ENCODE assay signal across 13 cellular contexts in genomic region chr11:44674809-44675208, GRCh38. TPM values are rescaled to one million over a fixed set of nuclear protein-coding genes. Genes with fewer than 3 reads are reported as not detected.
DNase-seq lines count a peak whose midpoint lies in the region; ATAC-seq and TF ChIP-seq lines count a peak whose summit lies in the region.
"Had no signal": no experiment of that assay in that cellular context is flagged by ENCODE, and none has a peak within 500 bp of the region (broad histone marks: within the 10 kb centered on the region; RNA-seq: fewer than 3 reads in every experiment).

No MANE protein-coding gene starts in this region.

- H3K9ac ChIP-seq in Loucy (ENCODE audit: low read depth, low read length, poor library complexity, severe bottlenecking): peak overlapping the region; percentile 41

- intact Hi-C loops in left colon (cut with DNase I, micrococcal nuclease): no loop called here

- no peaks in the 10 kb centered on the region for H3K9me2 ChIP-seq in Loucy (replicated peaks; ENCODE audit: low read depth, low read length)

- H3K4me1 Mint-ChIP-seq in activated naive CD4-positive, alpha-beta T cell treated with anti-CD3 and anti-CD28 coated beads, Interleukin-2, amount 10 ng/mL, durations not matched to agents 7 days and 5 days: peaks cover 43% of the 10 kb centered on the region
- H3K4me1 Mint-ChIP-seq in activated T-helper 17 cell treated with anti-CD3 and anti-CD28 coated beads, Interleukin-2, amount 50 U/mL, for 72 hours: peaks cover 16% of the 10 kb centered on the region

- no peaks in the 10 kb centered on the region for H3K9me3 ChIP-seq in Loucy (ENCODE audit: insufficient read depth, low read depth, low read length)
- H3K9me3 ChIP-seq: A549, BE2C had no signal

- H2AFZ ChIP-seq in Loucy (ENCODE audit: low read length): no peak overlapping the region

- no peaks in the 10 kb centered on the region for H4K20me1 ChIP-seq in Loucy (ENCODE audit: insufficient read depth, low read length, poor library complexity, severe bottlenecking)

- no peaks in the 10 kb centered on the region; the same call in 1 of the 2 replicates for H3F3A ChIP-seq in Loucy (ENCODE audit: low read depth)

- peaks cover 14% of the 10 kb centered on the region for H3K4me1 ChIP-seq in Loucy (ENCODE audit: insufficient read depth, low read length, poor library complexity, severe bottlenecking)
- H3K4me1 ChIP-seq: A549, BE2C had no signal

- TF ChIP-seq CTCF in Loucy (conservative IDR thresholded peaks at IDR 0.05; ENCODE audit: low read length): no peak
- no peak for TF ChIP-seq CTCF in epithelial cell of esophagus (IDR thresholded peaks at IDR 0.05; ENCODE audit: insufficient read depth, low read depth, low read length, missing control alignments)

- no peak overlapping the region for H3K4me3 Mint-ChIP-seq in activated naive CD4-positive, alpha-beta T cell treated with anti-CD3 and anti-CD28 coated beads, Interleukin-2, amount 10 ng/mL, durations not matched to agents 7 days and 5 days
- no peak overlapping the region for H3K4me3 Mint-ChIP-seq in activated T-helper 17 cell treated with anti-CD3 and anti-CD28 coated beads, Interleukin-2, amount 50 U/mL, for 72 hours

- ATAC-seq in activated T-helper 17 cell treated with anti-CD3 and anti-CD28 coated beads, Interleukin-2, amount 50 U/mL, for 72 hours (replicated peaks): peak; percentile 86
- no peak for ATAC-seq in left colon
- ATAC-seq: A549, GM12878 had no signal

- no peaks in the 10 kb centered on the region for H3K36me3 ChIP-seq in Loucy (ENCODE audit: insufficient read depth, low read length)
- H3K36me3 ChIP-seq: BE2C had no signal

- no peaks in the 10 kb centered on the region for H3K27me3 ChIP-seq in Loucy (ENCODE audit: insufficient read depth, low read length, poor library complexity, severe bottlenecking)
- H3K27me3 ChIP-seq: BE2C had no signal

- peak overlapping the region; percentile 58 for H3K4me3 ChIP-seq in Loucy (ENCODE audit: low read length, poor library complexity, severe bottlenecking)
- no peak overlapping the region for H3K4me3 ChIP-seq in epithelial cell of esophagus (ENCODE audit: low read length)
- H3K4me3 ChIP-seq: A549, GM12878 had no signal

- CTCF ChIA-PET in activated naive CD4-positive, alpha-beta T cell treated with anti-CD3 and anti-CD28 coated beads, Interleukin-2, amount 10 ng/mL, durations not matched to agents 7 days and 5 days (lab: Charles Lee): no interaction called here

- peaks cover 6% of the 10 kb centered on the region for H3K27me3 Mint-ChIP-seq in activated naive CD4-positive, alpha-beta T cell treated with anti-CD3 and anti-CD28 coated beads, Interleukin-2, amount 10 ng/mL, durations not matched to agents 7 days and 5 days
- H3K27me3 Mint-ChIP-seq in activated T-helper 17 cell treated with anti-CD3 and anti-CD28 coated beads, Interleukin-2, amount 50 U/mL, for 72 hours: no peaks in the 10 kb centered on the region
- H3K27me3 Mint-ChIP-seq: CD4-positive, alpha-beta memory T cell had no signal

- H3K4me2 ChIP-seq in Loucy (ENCODE audit: low read depth, low read length, poor library complexity, severe bottlenecking): peak overlapping the region; percentile 61
- H3K4me2 ChIP-seq: A549 had no signal

- DNase-seq in activated naive CD4-positive, alpha-beta T cell treated with anti-CD3 and anti-CD28 coated beads, Interleukin-2, amount 10 ng/mL, durations not matched to agents 7 days and 5 days: no peak
- DNase-seq in activated naive CD4-positive, alpha-beta T cell treated with Interleukin-2 at 50 U/mL for 16 hours: no peak
- DNase-seq in epithelial cell of esophagus (ENCODE audit: low read depth) (peak; percentile 10), left colon (no peak), cerebellar nuclear complex (lab: John Stamatoyannopoulos, UW) (no peak)
- DNase-seq: BE2C; CD4-positive, alpha-beta memory T cell; DMS79; H7 had no signal

- H3K36me3 Mint-ChIP-seq in activated naive CD4-positive, alpha-beta T cell treated with anti-CD3 and anti-CD28 coated beads, Interleukin-2, amount 10 ng/mL, durations not matched to agents 7 days and 5 days: peaks cover 26% of the 10 kb centered on the region
- no peaks in the 10 kb centered on the region for H3K36me3 Mint-ChIP-seq in activated T-helper 17 cell treated with anti-CD3 and anti-CD28 coated beads, Interleukin-2, amount 50 U/mL, for 72 hours (ENCODE audit: low read depth)

- no peaks in the 10 kb centered on the region for H3K79me2 ChIP-seq in Loucy (ENCODE audit: insufficient read depth, low read length)

- H3K9me3 Mint-ChIP-seq in activated naive CD4-positive, alpha-beta T cell treated with anti-CD3 and anti-CD28 coated beads, Interleukin-2, amount 10 ng/mL, durations not matched to agents 7 days and 5 days: peaks cover 22% of the 10 kb centered on the region
- no peaks in the 10 kb centered on the region for H3K9me3 Mint-ChIP-seq in activated T-helper 17 cell treated with anti-CD3 and anti-CD28 coated beads, Interleukin-2, amount 50 U/mL, for 72 hours

- H3K27ac Mint-ChIP-seq in activated naive CD4-positive, alpha-beta T cell treated with anti-CD3 and anti-CD28 coated beads, Interleukin-2, amount 10 ng/mL, durations not matched to agents 7 days and 5 days: peak overlapping the region; percentile 0
- H3K27ac Mint-ChIP-seq in activated T-helper 17 cell treated with anti-CD3 and anti-CD28 coated beads, Interleukin-2, amount 50 U/mL, for 72 hours: no peak overlapping the region

RNA-seq across cellular contexts. Expression of gene TSPAN18, which starts 52.0 kb away (rescaled TPM):
- 1 to 10 TPM; 3.3 to 3.9 TPM for total RNA-seq in activated T-helper 17 cell treated with anti-CD3 and anti-CD28 coated beads, Interleukin-2, amount 50 U/mL, for 72 hours
- 10 to 100 TPM in 1 of 2 donors, 1 to 10 TPM in 1; 3.1 to 10.8 TPM for total RNA-seq in left colon
